ENCODE assay signal across 19 cellular contexts in the genomic region with DNA sequence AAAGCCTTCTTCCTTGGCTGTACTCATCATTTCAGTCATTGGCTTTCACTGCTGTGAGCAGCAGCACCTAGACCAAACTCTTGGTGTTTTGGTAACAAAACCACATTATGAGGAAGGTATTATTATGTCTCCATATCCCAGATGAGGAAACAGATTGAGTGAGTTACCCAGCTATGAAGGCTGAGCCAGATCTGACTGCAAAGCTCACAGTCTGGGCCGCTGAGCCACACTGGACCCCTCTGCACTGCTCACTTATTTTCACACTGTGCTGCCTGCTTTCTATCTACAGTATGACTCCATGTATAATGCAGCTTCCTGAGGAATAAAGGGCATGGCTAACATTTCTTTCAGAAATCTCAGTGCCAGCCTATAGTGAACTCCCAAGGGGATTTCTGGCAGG.
"Had no signal": no experiment of that assay in that cellular context is flagged by ENCODE, and none has a peak within 500 bp of the region (broad histone marks: within the 10 kb centered on the region; RNA-seq: fewer than 3 reads in every experiment).

No MANE protein-coding gene starts in this region.

- ATAC-seq: activated CD4-positive, alpha-beta T cell treated with anti-CD3 and anti-CD28 coated beads for 36 hours; natural killer cell; T-cell; WTC11 had no signal

- H3K27ac ChIP-seq: suprapubic skin had no signal

- H3K36me3 Mint-ChIP-seq: natural killer cell had no signal

- H3K9me3 ChIP-seq: suprapubic skin, transverse colon had no signal

- H3K27ac Mint-ChIP-seq: activated CD4-positive, alpha-beta T cell treated with anti-CD3 and anti-CD28 coated beads for 36 hours; activated naive CD4-positive, alpha-beta T cell treated with anti-CD3 and anti-CD28 coated beads for 36 hours; activated T-helper 2 cell treated with anti-CD3 and anti-CD28 coated beads, Interferon-gamma antibody, Interleukin-2, Interleukin-4, amounts not matched to agents 10 μg/mL and 5 μg/mL and 100 μg/mL, durations not matched to agents 14 hours and 24 hours and 36 hours; brain; natural killer cell; stimulated activated naive CD8-positive, alpha-beta T cell treated with anti-CD3 and anti-CD28 coated beads, Interleukin-15, Interleukin-2, amounts not matched to agents 100 ng/mL and 50 ng/mL, for 24 hours; T-cell; WTC11 had no signal

- H3K4me1 Mint-ChIP-seq: activated CD4-positive, alpha-beta T cell treated with anti-CD3 and anti-CD28 coated beads for 36 hours; natural killer cell; T-cell had no signal

- H3K9me3 Mint-ChIP-seq: natural killer cell had no signal

- DNase-seq: activated CD4-positive, alpha-beta T cell treated with anti-CD3 and anti-CD28 coated beads for 36 hours; activated CD4-positive, alpha-beta T cell treated with anti-CD3 and anti-CD28 coated beads, Interleukin-2, amount 50 U/mL, for 48 hours; activated naive CD4-positive, alpha-beta T cell treated with anti-CD3 and anti-CD28 coated beads for 36 hours; activated T-cell treated with anti-CD3 and anti-CD28 coated beads, Interleukin-2, amount 50 U/mL, for 1 hour; caudate nucleus; foreskin melanocyte; glutamatergic neuron; mesenchymal stem cell; natural killer cell; nucleus accumbens; stimulated activated CD4-positive, alpha-beta T cell treated with anti-CD3 and anti-CD28 coated beads, Interleukin-2, amount 100 ng/mL, for 24 hours; T-cell; transverse colon had no signal

- H3K4me3 Mint-ChIP-seq: activated CD4-positive, alpha-beta T cell treated with anti-CD3 and anti-CD28 coated beads for 36 hours; activated naive CD4-positive, alpha-beta T cell treated with anti-CD3 and anti-CD28 coated beads for 36 hours; brain; natural killer cell; stimulated activated naive CD8-positive, alpha-beta T cell treated with anti-CD3 and anti-CD28 coated beads, Interleukin-15, Interleukin-2, amounts not matched to agents 100 ng/mL and 50 ng/mL, for 24 hours; T-cell; WTC11 had no signal

- H3K4me1 ChIP-seq: suprapubic skin had no signal

- H3K27me3 ChIP-seq: suprapubic skin, transverse colon had no signal

- H3K4me3 ChIP-seq: suprapubic skin, transverse colon had no signal

- H3K36me3 ChIP-seq: suprapubic skin had no signal

- H3K27me3 Mint-ChIP-seq: activated CD4-positive, alpha-beta T cell treated with anti-CD3 and anti-CD28 coated beads for 36 hours; stimulated activated naive CD8-positive, alpha-beta T cell treated with anti-CD3 and anti-CD28 coated beads, Interleukin-15, Interleukin-2, amounts not matched to agents 100 ng/mL and 50 ng/mL, for 24 hours; T-cell had no signal

- FAIRE-seq: keratinocyte had no signal
